Comparison of ENCODE assay signal across 8 cellular contexts in the genomic region with DNA sequence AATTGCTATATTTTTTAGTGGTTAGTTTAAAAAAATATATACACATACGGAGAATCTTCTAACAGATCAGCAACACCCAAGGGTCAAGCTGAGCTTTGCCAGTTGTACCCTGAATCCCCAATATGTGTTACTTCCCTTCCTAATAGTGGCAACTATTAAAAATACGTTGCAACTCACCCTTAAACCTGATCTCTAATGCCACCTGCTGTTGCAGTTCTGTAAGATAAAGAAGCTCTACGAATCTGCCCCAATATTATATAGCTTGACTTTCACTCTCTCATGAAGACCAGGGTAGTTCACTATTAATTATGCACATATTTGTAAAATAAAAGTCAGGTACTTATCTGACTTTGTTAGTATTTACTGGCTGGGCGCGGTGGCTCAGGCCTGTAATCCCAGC. TPM values are rescaled to one million over a fixed set of nuclear protein-coding genes. Genes with fewer than 3 reads are reported as not detected.
A peak's percentile ranks its signal among the peaks of the same experiment; 100 is the strongest.
DNase-seq lines count a peak whose midpoint lies in the region; ATAC-seq and TF ChIP-seq lines count a peak whose summit lies in the region.

No MANE protein-coding gene starts in this region.

- H3K4me3 Mint-ChIP-seq in GM23338 (no peak overlapping the region), type B pancreatic cell (no peak overlapping the region)

- H3F3A ChIP-seq in GM23338 (replicated peaks; ENCODE audit: low read depth) = no peaks in the 10 kb centered on the region

- H3K27me3 Mint-ChIP-seq in GM23338 (ENCODE audit: insufficient read depth, low read depth, poor library complexity) (peaks cover 1% of the 10 kb centered on the region), type B pancreatic cell (no peaks in the 10 kb centered on the region)

- H3K9me3 Mint-ChIP-seq in GM23338 (no peaks in the 10 kb centered on the region), type B pancreatic cell (no peaks in the 10 kb centered on the region)

- TF ChIP-seq CTCF in GM23338 (conservative IDR thresholded peaks at IDR 0.05; ENCODE audit: low read depth in 2 of 2) (peak; percentile 44 to 45), type B pancreatic cell (conservative IDR thresholded peaks at IDR 0.05) (peak; percentile 40)

- H3K27ac ChIP-seq in GM23338 (ENCODE audit: low read depth) = no peak overlapping the region

- H3K27me3 ChIP-seq in GM23338 (ENCODE audit: insufficient read depth) = no peaks in the 10 kb centered on the region

- in situ Hi-C loops in SK-MEL-5 (cut with HindIII; ENCODE audit: low pct_unique_long_range_greater_than_20kb, low sequenced_read_pairs) = no loop called here

- H3K27ac Mint-ChIP-seq in GM23338 = no peak overlapping the region
- H3K27ac Mint-ChIP-seq in type B pancreatic cell = no peak overlapping the region

- H2AFZ ChIP-seq in GM23338 = no peak overlapping the region

- ATAC-seq in GM23338 (peak; percentile 46; the same call in 1 of the 3 replicates), GM19467 (IDR thresholded peaks at IDR 0.05; ENCODE audit: unreplicated experiment) (no peak), HG02973 (IDR thresholded peaks at IDR 0.05; ENCODE audit: unreplicated experiment) (no peak)

- no peak overlapping the region for H3K4me2 ChIP-seq in GM23338

- no peaks in the 10 kb centered on the region for H3K9me2 ChIP-seq in GM23338 (ENCODE audit: insufficient read depth)

- no peak overlapping the region for H3K4me3 ChIP-seq in GM23338

- no peaks in the 10 kb centered on the region for H3K36me3 Mint-ChIP-seq in GM23338 (ENCODE audit: low read depth)
- no peaks in the 10 kb centered on the region for H3K36me3 Mint-ChIP-seq in type B pancreatic cell

- H3K4me1 Mint-ChIP-seq in GM23338 (peaks cover 17% of the 10 kb centered on the region), type B pancreatic cell (ENCODE audit: unreplicated experiment) (peaks cover 14% of the 10 kb centered on the region)

- no peaks in the 10 kb centered on the region for H3K36me3 ChIP-seq in GM23338 (ENCODE audit: insufficient read depth)

- DNase-seq in AG20443 (ENCODE audit: low spot score) (peak; percentile 26), GM23338 (ENCODE audit: low spot score) (peak; percentile 60), SK-MEL-5 (ENCODE audit: low read depth, low spot score) (peak; percentile 66), glomerular endothelial cell (ENCODE audit: extremely low read depth, low read depth, low spot score) (peak; percentile 7), type B pancreatic cell (ENCODE audit: extremely low spot score, unreplicated experiment) (no peak), NCI-H2029 treated with DMSO at 0.1 percent for 48 hours (lab: John Stamatoyannopoulos, UW) (no peak)

- H3K79me2 ChIP-seq in GM23338 (replicated peaks; ENCODE audit: insufficient read depth) = peaks cover 78% of the 10 kb centered on the region

- peaks cover 19% of the 10 kb centered on the region for H4K20me1 ChIP-seq in GM23338 (replicated peaks; ENCODE audit: insufficient read depth)

- H3K4me1 ChIP-seq in GM23338 (ENCODE audit: insufficient read depth) = peaks cover 20% of the 10 kb centered on the region

TF ChIP-seq in GM23338, 12 proteins besides CTCF, POLR2A, EP300 and RAD21:
- no peak for TF ChIP-seq CREB1 (CRISPR knock-in tag; IDR thresholded peaks at IDR 0.05; ENCODE audit: low read depth)
- TF ChIP-seq ZNF331 (CRISPR knock-in tag; IDR thresholded peaks at IDR 0.05; ENCODE audit: low read depth) = no peak
- TF ChIP-seq, protein P1, sequence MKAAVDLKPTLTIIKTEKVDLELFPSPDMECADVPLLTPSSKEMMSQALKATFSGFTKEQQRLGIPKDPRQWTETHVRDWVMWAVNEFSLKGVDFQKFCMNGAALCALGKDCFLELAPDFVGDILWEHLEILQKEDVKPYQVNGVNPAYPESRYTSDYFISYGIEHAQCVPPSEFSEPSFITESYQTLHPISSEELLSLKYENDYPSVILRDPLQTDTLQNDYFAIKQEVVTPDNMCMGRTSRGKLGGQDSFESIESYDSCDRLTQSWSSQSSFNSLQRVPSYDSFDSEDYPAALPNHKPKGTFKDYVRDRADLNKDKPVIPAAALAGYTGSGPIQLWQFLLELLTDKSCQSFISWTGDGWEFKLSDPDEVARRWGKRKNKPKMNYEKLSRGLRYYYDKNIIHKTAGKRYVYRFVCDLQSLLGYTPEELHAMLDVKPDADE (IDR thresholded peaks at IDR 0.05) = no peak
- no peak for TF ChIP-seq ZNF114 (CRISPR knock-in tag; IDR thresholded peaks at IDR 0.05)

RNA-seq across cellular contexts. Expression of a gene that starts 58.4 kb away (rescaled TPM):
- total RNA-seq in GM23338 (2014; rRNA removed; shearing (Covaris generic)) = 17.4 and 23.6 TPM in 2 replicates
- 17.7 and 24.7 TPM in 2 replicates for polyA plus RNA-seq in GM23338 (2016; fragmentation: Nextera tagmentation; extraction: Ambion mirVana)
- 21.2 and 24.4 TPM in 2 replicates for total RNA-seq in SK-MEL-5 (2014; rRNA removed; shearing (Covaris generic))
- 13.5 and 18.5 TPM in 2 replicates for polyA plus RNA-seq in SK-MEL-5 (2015; cell fraction: cytosol; rRNA removed)
- polyA plus RNA-seq in SK-MEL-5 (2015; cell fraction: nucleus; rRNA removed) = 25.7 and 31.9 TPM in 2 replicates
- 16.4 and 26.6 TPM in 2 replicates for total RNA-seq in glomerular endothelial cell
- total RNA-seq in type B pancreatic cell (ENCODE audit: low replicate concordance) = 40.7 and 43.7 TPM in 2 replicates

Comparison
In these comparisons a context has a peak if more than half of its experiments do, and no peak if none do; other contexts are left out.
1. DNase-seq: peak in AG20443 (single experiment), GM23338 (single experiment), SK-MEL-5 (single experiment) and glomerular endothelial cell (single experiment); none in type B pancreatic cell (single experiment) and NCI-H2029 treated with DMSO at 0.1 percent for 48 hours (single experiment).